ENCODE assay signal across 21 cellular contexts in genomic region chr10:69959911-69960310, GRCh38.
A peak's percentile ranks its signal among the peaks of the same experiment; 100 is the strongest.
DNase-seq lines count a peak whose midpoint lies in the region; ATAC-seq, FAIRE-seq and TF ChIP-seq lines count a peak whose summit lies in the region.
"Had no signal": no experiment of that assay in that cellular context is flagged by ENCODE, and none has a peak within 500 bp of the region (broad histone marks: within the 10 kb centered on the region; RNA-seq: fewer than 3 reads in every experiment).

No MANE protein-coding gene starts in this region.

- H3K9me3 ChIP-seq in adrenal gland (replicated peaks in 1 of 3) (no peaks in the 10 kb centered on the region), ovary (no peaks in the 10 kb centered on the region)
- H3K9me3 ChIP-seq: gastrocnemius medialis had no signal

- H3K27me3 Mint-ChIP-seq in osteocyte (ENCODE audit: unreplicated experiment) = no peaks in the 10 kb centered on the region

- no peaks in the 10 kb centered on the region for H3K9me3 Mint-ChIP-seq in osteocyte (ENCODE audit: unreplicated experiment)
- H3K9me3 Mint-ChIP-seq: activated CD4-positive, alpha-beta memory T cell treated with anti-CD3 and anti-CD28 coated beads, Interleukin-2, amount 10 ng/mL, durations not matched to agents 7 days and 5 days; activated T-helper 2 cell treated with anti-CD3 and anti-CD28 coated beads, Interferon-gamma antibody, Interleukin-2, Interleukin-4, amounts not matched to agents 10 μg/mL and 5 μg/mL and 100 μg/mL, durations not matched to agents 14 hours and 24 hours and 36 hours had no signal

- no peak for TF ChIP-seq EP300 in ovary (IDR thresholded peaks at IDR 0.05)

- no peaks in the 10 kb centered on the region for H3K27me3 ChIP-seq in adrenal gland
- H3K27me3 ChIP-seq in ovary = no peaks in the 10 kb centered on the region
- H3K27me3 ChIP-seq: gastrocnemius medialis had no signal

- no peak overlapping the region for H3K4me3 Mint-ChIP-seq in osteocyte (ENCODE audit: unreplicated experiment)
- H3K4me3 Mint-ChIP-seq: activated CD4-positive, alpha-beta memory T cell treated with anti-CD3 and anti-CD28 coated beads, Interleukin-2, amount 10 ng/mL, durations not matched to agents 7 days and 5 days; CD4-positive, CD25-positive, alpha-beta regulatory T cell had no signal

- no peak for ATAC-seq in HG02885 (IDR thresholded peaks at IDR 0.05; ENCODE audit: poor library complexity, unreplicated experiment)
- ATAC-seq in GM18873 (IDR thresholded peaks at IDR 0.05; ENCODE audit: low FRiP score, unreplicated experiment) = no peak
- ATAC-seq: gastrocnemius medialis; stimulated activated naive CD8-positive, alpha-beta T cell treated with anti-CD3 and anti-CD28 coated beads, Interleukin-15, Interleukin-2, amounts not matched to agents 100 U/mL and 50 U/mL, for 24 hours had no signal

- H3K36me3 Mint-ChIP-seq in osteocyte (ENCODE audit: unreplicated experiment) = peaks cover 17% of the 10 kb centered on the region
- H3K36me3 Mint-ChIP-seq: CD4-positive, CD25-positive, alpha-beta regulatory T cell had no signal

- H3K27ac Mint-ChIP-seq in osteocyte (ENCODE audit: unreplicated experiment) = no peak overlapping the region
- H3K27ac Mint-ChIP-seq: activated CD4-positive, alpha-beta memory T cell treated with anti-CD3 and anti-CD28 coated beads, Interleukin-2, amount 10 ng/mL, durations not matched to agents 7 days and 5 days; activated T-helper 2 cell treated with anti-CD3 and anti-CD28 coated beads, Interferon-gamma antibody, Interleukin-2, Interleukin-4, amounts not matched to agents 10 μg/mL and 5 μg/mL and 100 μg/mL, durations not matched to agents 14 hours and 24 hours and 36 hours had no signal

- H3K4me1 ChIP-seq in adrenal gland (replicated peaks in 1 of 2) (no peaks in the 10 kb centered on the region), ovary (ENCODE audit: insufficient read depth) (no peaks in the 10 kb centered on the region)
- H3K4me1 ChIP-seq: gastrocnemius medialis had no signal

- H3K36me3 ChIP-seq in adrenal gland (replicated peaks in 1 of 2) (no peaks in the 10 kb centered on the region), ovary (no peaks in the 10 kb centered on the region)
- H3K36me3 ChIP-seq: gastrocnemius medialis had no signal

- intact Hi-C loops in adrenal gland (cut with DNase I) (no loop called here), ovary (cut with DNase I) (no loop called here)

- TF ChIP-seq CTCF in adrenal gland (IDR thresholded peaks at IDR 0.05) (no peak), osteocyte (IDR thresholded peaks at IDR 0.05) (no peak), ovary (IDR thresholded peaks at IDR 0.05) (no peak)

- 68 to 87% (median 78%) methylated on average over 8 of the region's 8 CpGs for WGBS in adrenal gland, 4 donors
- WGBS in ovary, 3 donors = 87 to 90% (median 88%) methylated on average over 8 of the region's 8 CpGs

- FAIRE-seq in GM12891 (lab: Jason Lieb, UNC) = peak; percentile 28
- FAIRE-seq: endothelial cell of umbilical vein, small intestine, TTC549 had no signal

- H3K27ac ChIP-seq in adrenal gland (peak overlapping the region in 2 of 5 donors; percentile 2 to 38), ovary (no peak overlapping the region)
- H3K27ac ChIP-seq: gastrocnemius medialis had no signal

- no peak overlapping the region for H3K4me3 ChIP-seq in adrenal gland
- no peak overlapping the region for H3K4me3 ChIP-seq in ovary
- H3K4me3 ChIP-seq: gastrocnemius medialis had no signal

- H3K4me1 Mint-ChIP-seq in osteocyte (ENCODE audit: unreplicated experiment) = peaks cover 8% of the 10 kb centered on the region
- H3K4me1 Mint-ChIP-seq: activated CD4-positive, alpha-beta memory T cell treated with anti-CD3 and anti-CD28 coated beads, Interleukin-2, amount 10 ng/mL, durations not matched to agents 7 days and 5 days; CD4-positive, CD25-positive, alpha-beta regulatory T cell had no signal

- no peak for DNase-seq in GM12891 (ENCODE audit: insufficient read length, low spot score)
- peak; percentile 94 for DNase-seq in NOMO-1 treated with DMSO at 0.1 percent for 48 hours (lab: John Stamatoyannopoulos, UW; ENCODE audit: unreplicated experiment)
- peak in 4 of 7 donors; percentile 4 to 35 (median 11) for DNase-seq in adrenal gland
- DNase-seq in osteocyte (ENCODE audit: extremely low spot score, unreplicated experiment) = peak; percentile 17
- DNase-seq in ovary = no peak
- DNase-seq in T-helper 9 cell = no peak
- DNase-seq: activated CD4-positive, alpha-beta memory T cell treated with anti-CD3 and anti-CD28 coated beads, Interleukin-2, amount 10 ng/mL, durations not matched to agents 7 days and 5 days; amygdala; CD4-positive, CD25-positive, alpha-beta regulatory T cell; cerebellar nuclear complex; gastrocnemius medialis; MM.1S; NCI-H2107; NCI-H69; small intestine; stimulated activated naive CD8-positive, alpha-beta T cell treated with anti-CD3 and anti-CD28 coated beads, Interleukin-15, Interleukin-2, amounts not matched to agents 100 U/mL and 50 U/mL, for 24 hours had no signal

- no peak for TF ChIP-seq POLR2A in GM12891 (IDR thresholded peaks at IDR 0.05; ENCODE audit: low read depth, low read length)
- no peak for TF ChIP-seq POLR2A in adrenal gland (IDR thresholded peaks at IDR 0.05)
- TF ChIP-seq POLR2A in ovary (IDR thresholded peaks at IDR 0.05) = no peak

TF ChIP-seq in GM12891, 5 proteins besides CTCF, POLR2A, EP300 and RAD21:
- TF ChIP-seq TAF1 (IDR thresholded peaks at IDR 0.05; ENCODE audit: low read depth, low read length) = no peak
- peak; percentile 67 for TF ChIP-seq SPI1 (IDR thresholded peaks at IDR 0.05; ENCODE audit: low read depth, low read length)

Comparison
In these comparisons a context has a peak if more than half of its experiments do, and no peak if none do; other contexts are left out.
1. DNase-seq: peak in NOMO-1 treated with DMSO at 0.1 percent for 48 hours (single experiment), adrenal gland (4 of 7) and osteocyte (single experiment); none in GM12891 (single experiment), ovary (0 of 5) and T-helper 9 cell (single experiment).